ENCODE assay signal across 8 cellular contexts in genomic region chr4:113684534-113685091, GRCh38.
DNase-seq lines count a peak whose midpoint lies in the region; ATAC-seq and TF ChIP-seq lines count a peak whose summit lies in the region.

No MANE protein-coding gene starts in this region.

- ATAC-seq in activated T-cell treated with anti-CD3 and anti-CD28 coated beads, Interleukin-2, amount 50 U/mL, for 72 hours (replicated peaks in 1 of 2) = peak; percentile 85 to 89
- peak; percentile 96 for ATAC-seq in Right ventricle myocardium inferior
- no peak for ATAC-seq in HG03520 (IDR thresholded peaks at IDR 0.05; ENCODE audit: unreplicated experiment)

- peaks cover 69% of the 10 kb centered on the region for H3K4me1 Mint-ChIP-seq in activated T-cell treated with anti-CD3 and anti-CD28 coated beads, Interleukin-2, amount 50 U/mL, for 72 hours (ENCODE audit: low read depth)
- peaks cover 2% of the 10 kb centered on the region for H3K4me1 Mint-ChIP-seq in mesothelial cell of epicardium

- intact Hi-C loops in Right ventricle myocardium inferior (cut with DNase I) = loop anchor here (2.0 to 5.0 kb wide), 3 partner anchors 74 to 137 kb away; no protein-coding TSS in a partner anchor

- H3K4me1 ChIP-seq in HEK293 (ENCODE audit: control insufficient read depth, insufficient read depth, low read length) = no peaks in the 10 kb centered on the region

- H3K36me3 ChIP-seq in HEK293 (ENCODE audit: control insufficient read depth in 2 of 2, insufficient read depth in 1 of 2, low read length in 2 of 2) = no peaks in the 10 kb centered on the region

- POLR2A ChIA-PET in HEK293 (lab: Yijun Ruan, JAX) = interaction anchor here (0.6 kb wide), 1 partner anchor 20 kb away, joined by 3 read pairs; no protein-coding TSS in a partner anchor

- peaks cover 22 to 44% of the 10 kb centered on the region in 2 donors for H3K36me3 Mint-ChIP-seq in activated T-cell treated with anti-CD3 and anti-CD28 coated beads, Interleukin-2, amount 50 U/mL, for 72 hours (ENCODE audit: insufficient read depth in 2 of 2)
- H3K36me3 Mint-ChIP-seq in mesothelial cell of epicardium = peaks cover 5% of the 10 kb centered on the region

- no peak overlapping the region for H3K27ac ChIP-seq in HEK293 (ENCODE audit: extremely low read depth, low read depth, low read length)

- DNase-seq in Ammon's horn (ENCODE audit: low spot score) (peak; percentile 60), Right ventricle myocardium inferior (ENCODE audit: missing footprints) (peak; percentile 65), retinal pigment epithelial cell (ENCODE audit: low read depth) (no peak), mesothelial cell of epicardium (ENCODE audit: low spot score in 2 of 2, unreplicated experiment in 2 of 2) (no peak), SW480 (ENCODE audit: low spot score) (no peak)
- peak; percentile 37 to 58 for DNase-seq in activated T-cell treated with anti-CD3 and anti-CD28 coated beads, Interleukin-2, amount 50 U/mL, for 72 hours

- no peaks in the 10 kb centered on the region for H3K9me3 ChIP-seq in HEK293 (ENCODE audit: control insufficient read depth, insufficient read depth, low read depth, low read length)

- H3K27ac Mint-ChIP-seq in activated T-cell treated with anti-CD3 and anti-CD28 coated beads, Interleukin-2, amount 50 U/mL, for 72 hours = peak overlapping the region; percentile 75
- H3K27ac Mint-ChIP-seq in mesothelial cell of epicardium = no peak overlapping the region

- TF ChIP-seq CTCF in HEK293 (tag by site-specific recombination; IDR thresholded peaks at IDR 0.05) (0 out of 2 replicates have a peak, but pooled peaks have one; percentile 15), retinal pigment epithelial cell (conservative IDR thresholded peaks at IDR 0.05; ENCODE audit: low read depth, low read length) (peak; percentile 42), mesothelial cell of epicardium (IDR thresholded peaks at IDR 0.05; ENCODE audit: unreplicated experiment) (no peak)

- H3K9me3 Mint-ChIP-seq in activated T-cell treated with anti-CD3 and anti-CD28 coated beads, Interleukin-2, amount 50 U/mL, for 72 hours = peaks cover 3 to 4% of the 10 kb centered on the region in 2 donors
- peaks cover 10% of the 10 kb centered on the region for H3K9me3 Mint-ChIP-seq in mesothelial cell of epicardium

- CTCF ChIA-PET in HEK293 (lab: Yijun Ruan, JAX) = interaction anchor here (0.6 kb wide), 2 partner anchors 124 to 290 kb away, joined by 3 read pairs; no protein-coding TSS in a partner anchor

- H3K4me3 Mint-ChIP-seq in activated T-cell treated with anti-CD3 and anti-CD28 coated beads, Interleukin-2, amount 50 U/mL, for 72 hours = peak overlapping the region; percentile 63 to 73
- no peak overlapping the region for H3K4me3 Mint-ChIP-seq in mesothelial cell of epicardium

- no peak overlapping the region for H3K4me3 ChIP-seq in HEK293 (ENCODE audit: low read depth, low read length)
- H3K4me3 ChIP-seq in retinal pigment epithelial cell (ENCODE audit: low read length) = no peak overlapping the region

- no peaks in the 10 kb centered on the region for H3K27me3 Mint-ChIP-seq in activated T-cell treated with anti-CD3 and anti-CD28 coated beads, Interleukin-2, amount 50 U/mL, for 72 hours (ENCODE audit: low read depth)
- no peaks in the 10 kb centered on the region for H3K27me3 Mint-ChIP-seq in mesothelial cell of epicardium (ENCODE audit: low read depth)

TF ChIP-seq in HEK293, 187 proteins besides CTCF, POLR2A, EP300 and RAD21:
- TF ChIP-seq ZNF768 (tag by site-specific recombination; IDR thresholded peaks at IDR 0.05) (no peak), ZNF394 (tag by site-specific recombination; IDR thresholded peaks at IDR 0.05; ENCODE audit: borderline replicate concordance) (no peak), SP2 (tag by site-specific recombination; IDR thresholded peaks at IDR 0.05) (no peak), ZNF169 (tag by site-specific recombination; IDR thresholded peaks at IDR 0.05) (no peak), PBX3 (CRISPR knock-in tag; IDR thresholded peaks at IDR 0.05) (no peak), ZNF548 (tag by site-specific recombination; IDR thresholded peaks at IDR 0.05) (no peak), ZNF654 (tag by site-specific recombination; IDR thresholded peaks at IDR 0.05; ENCODE audit: low read depth) (no peak), ZFHX2 (tag by site-specific recombination; conservative IDR thresholded peaks at IDR 0.05) (no peak), ZNF560 (tag by site-specific recombination; IDR thresholded peaks at IDR 0.05; ENCODE audit: borderline replicate concordance) (no peak), ZNF473 (tag by site-specific recombination; IDR thresholded peaks at IDR 0.05) (no peak), ZFP69B (tag by site-specific recombination; IDR thresholded peaks at IDR 0.05) (no peak), ZNF549 (tag by site-specific recombination; IDR thresholded peaks at IDR 0.05) (no peak), ZBTB48 (tag by site-specific recombination; IDR thresholded peaks at IDR 0.05) (no peak), IKZF3 (tag by site-specific recombination; IDR thresholded peaks at IDR 0.05) (no peak), ZEB2 (tag by site-specific recombination; IDR thresholded peaks at IDR 0.05) (no peak)

Comparison
In these comparisons a context has a peak if more than half of its experiments do, and no peak if none do; other contexts are left out.
1. DNase-seq: peak in Ammon's horn (single experiment), activated T-cell treated with anti-CD3 and anti-CD28 coated beads, Interleukin-2, amount 50 U/mL, for 72 hours (2 of 2) and Right ventricle myocardium inferior (single experiment); none in retinal pigment epithelial cell (single experiment), mesothelial cell of epicardium (0 of 2) and SW480 (single experiment).